ENCODE assay signal across 7 cellular contexts in the genomic region with DNA sequence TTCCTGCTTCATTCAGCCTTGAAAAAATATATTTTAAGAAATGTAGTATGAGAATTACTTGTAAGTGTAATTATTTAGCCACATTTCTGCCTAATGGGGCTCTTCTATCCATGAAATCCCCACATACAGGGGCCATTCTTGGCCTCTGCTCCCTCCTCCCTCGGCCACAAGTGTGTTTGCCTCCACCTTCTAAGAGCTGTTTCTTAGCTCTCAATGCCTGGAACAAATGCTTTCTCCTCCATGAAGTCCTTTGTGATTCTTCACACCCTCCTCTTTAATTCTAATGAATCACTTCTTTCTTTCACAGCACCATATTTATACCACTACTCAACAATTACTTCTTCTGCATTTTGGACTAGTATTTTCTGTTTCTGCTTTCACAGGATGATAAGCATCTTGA.
"Had no signal": no experiment of that assay in that cellular context is flagged by ENCODE, and none has a peak within 500 bp of the region (broad histone marks: within the 10 kb centered on the region; RNA-seq: fewer than 3 reads in every experiment).

No MANE protein-coding gene starts in this region.

- DNase-seq: GM23248, H7, HFFc6, KBM-7 had no signal

- H3K4me3 ChIP-seq: GM23248, HAP-1 had no signal

- ATAC-seq: HCT116 had no signal

- H3K27ac ChIP-seq: GM23248, HL-60 had no signal

- H3K36me3 ChIP-seq: HAP-1 had no signal

- H2AFZ ChIP-seq: GM23248 had no signal

- H3K4me1 ChIP-seq: HAP-1 had no signal

- H3K9ac ChIP-seq: GM23248 had no signal

- H3K9me3 ChIP-seq: HAP-1 had no signal
